In the genomic region with DNA sequence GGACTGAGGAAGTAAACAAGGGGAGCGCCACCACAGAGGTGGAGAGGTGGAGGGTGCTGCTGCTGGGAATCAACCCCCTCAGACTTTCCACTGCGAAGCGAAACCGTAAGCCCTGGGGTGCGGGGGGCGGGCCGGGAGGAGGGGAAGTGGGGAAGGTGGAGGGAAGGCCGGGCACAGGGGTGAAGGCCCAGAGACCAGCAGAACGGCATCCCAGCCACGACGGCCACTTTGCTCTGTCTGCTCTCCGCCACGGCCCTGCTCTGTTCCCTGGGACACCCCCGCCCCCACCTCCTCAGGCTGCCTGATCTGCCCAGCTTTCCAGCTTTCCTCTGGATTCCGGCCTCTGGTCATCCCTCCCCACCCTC, we compare ENCODE assay signal across 8 cellular contexts. TPM values are rescaled to one million over a fixed set of nuclear protein-coding genes. Genes with fewer than 3 reads are reported as not detected.
DNase-seq lines count a peak whose midpoint lies in the region; ATAC-seq, FAIRE-seq and TF ChIP-seq lines count a peak whose summit lies in the region.

LAG3 (plus strand) TSS at position 190 of the 365 bp plus-strand sequence. CDS start 333 bp downstream, outside the sequence.

- DNase-seq in A549 (ENCODE audit: low read depth in 1 of 2, low spot score in 1 of 2) (no peak), colonic mucosa (peak; percentile 32), prostate gland (ENCODE audit: low spot score) (no peak), omental fat pad (ENCODE audit: low spot score) (no peak), NCI-H524 (lab: John Stamatoyannopoulos, UW) (no peak), HuH-7 (ENCODE audit: low spot score) (no peak), AG08395 (ENCODE audit: low spot score) (no peak)

- no peak within 1 kb of the TSS for H3K4me3 ChIP-seq in A549
- H3K4me3 ChIP-seq in colonic mucosa, result peak within 1 kb of the TSS; percentile 9
- H3K4me3 ChIP-seq in prostate gland, result peak within 1 kb of the TSS in 1 of 2 donors; percentile 9

- CTCF ChIA-PET in A549 (lab: Yijun Ruan, JAX), result interaction anchor here (1.3 to 26.0 kb wide), 5 partner anchors 10 to 218 kb away, joined by 4 to 670 read pairs (median 10); partner anchors contain the start of genes CD4 and MLF2

- H3K4me1 ChIP-seq in A549 (peaks cover 49% of the 10 kb centered on the region), colonic mucosa (peaks cover 3% of the 10 kb centered on the region), prostate gland (replicated peaks) (peaks cover 6% of the 10 kb centered on the region)

- H3K9me3 ChIP-seq in A549 (no peaks in the 10 kb centered on the region), colonic mucosa (no peaks in the 10 kb centered on the region), prostate gland (no peaks in the 10 kb centered on the region)

- ATAC-seq in A549 (peak in 1 of 2 experiments; percentile 3; a peak in 1 of 6 replicates), omental fat pad (ENCODE audit: low FRiP score) (no peak)

- no peak for FAIRE-seq in A549 (lab: Jason Lieb, UNC)

- 68% methylated on average over 9 of the region's 15 CpGs for WGBS in A549 (ENCODE audit: missing lambda C conversion rate)
- WGBS in prostate gland, result 54% methylated on average over 15 of the region's 15 CpGs

- POLR2A ChIA-PET in A549 (lab: Yijun Ruan, JAX), result no interaction called here

- H3K36me3 ChIP-seq in colonic mucosa, result no peaks in the 10 kb centered on the region
- peaks cover 0 to 7% of the 10 kb centered on the region in 2 donors for H3K36me3 ChIP-seq in prostate gland

- no peak for TF ChIP-seq EP300 in A549 (IDR thresholded peaks at IDR 0.05)

- peak within 1 kb of the TSS; percentile 26; the same call in 1 of the 3 replicates for H3K4me2 ChIP-seq in A549

- intact Hi-C loops in T-helper 1 cell treated with Interleukin-12 subunit alpha and Interleukin-12 subunit beta and Interleukin-4 antibody, amounts not matched to agents 30 ng/mL and 1 ng/mL, for 36 hours (cut with micrococcal nuclease), result loop anchor here (1.0 kb wide), 1 partner anchor 8 kb away; no protein-coding TSS in a partner anchor
- intact Hi-C loops in colonic mucosa (cut with DNase I) (no loop called here), prostate gland (cut with DNase I) (no loop called here)

- H3K9ac ChIP-seq in colonic mucosa (ENCODE audit: low read depth in 2 of 2, low read length in 2 of 2), result peak within 1 kb of the TSS; percentile 46 to 53

- no peak for TF ChIP-seq RAD21 in A549 (conservative IDR thresholded peaks at IDR 0.05 in 1 of 2, IDR thresholded peaks at IDR 0.05 in 1 of 2)

- H3K27me3 ChIP-seq in colonic mucosa (peaks cover 9% of the 10 kb centered on the region), prostate gland (replicated peaks; ENCODE audit: insufficient read depth) (no peaks in the 10 kb centered on the region)

- TF ChIP-seq POLR2A in A549 (IDR thresholded peaks at IDR 0.05; ENCODE audit: low read length), result no peak
- TF ChIP-seq POLR2A in prostate gland (IDR thresholded peaks at IDR 0.05), result no peak

- H3K27ac ChIP-seq in A549 (peak within 1 kb of the TSS in 1 of 2 experiments; percentile 7; a peak in 2 of 6 replicates), colonic mucosa (peak within 1 kb of the TSS; percentile 19), prostate gland (peak within 1 kb of the TSS; percentile 34 to 51)

- TF ChIP-seq CTCF in A549 (IDR thresholded peaks at IDR 0.05), result no peak
- TF ChIP-seq CTCF in colonic mucosa (IDR thresholded peaks at IDR 0.05), result no peak
- TF ChIP-seq CTCF in prostate gland (IDR thresholded peaks at IDR 0.05), result no peak
- no peak for TF ChIP-seq CTCF in omental fat pad (IDR thresholded peaks at IDR 0.05)

TF ChIP-seq in A549, 52 proteins besides CTCF, POLR2A, EP300 and RAD21:
- TF ChIP-seq MAX (IDR thresholded peaks at IDR 0.05) (no peak), HES2 (IDR thresholded peaks at IDR 0.05) (no peak), TP53 (CRISPR knock-in tag; IDR thresholded peaks at IDR 0.05) (no peak), ZSCAN20 (CRISPR knock-in tag; IDR thresholded peaks at IDR 0.05) (no peak), KDM1A (IDR thresholded peaks at IDR 0.05; ENCODE audit: low read depth) (no peak), FOXS1 (CRISPR knock-in tag; IDR thresholded peaks at IDR 0.05) (no peak), RARB (CRISPR knock-in tag; IDR thresholded peaks at IDR 0.05) (no peak), ZC3H11A (IDR thresholded peaks at IDR 0.05) (no peak), TFCP2L1 (CRISPR knock-in tag; IDR thresholded peaks at IDR 0.05) (no peak)
- TF ChIP-seq, protein P1, sequence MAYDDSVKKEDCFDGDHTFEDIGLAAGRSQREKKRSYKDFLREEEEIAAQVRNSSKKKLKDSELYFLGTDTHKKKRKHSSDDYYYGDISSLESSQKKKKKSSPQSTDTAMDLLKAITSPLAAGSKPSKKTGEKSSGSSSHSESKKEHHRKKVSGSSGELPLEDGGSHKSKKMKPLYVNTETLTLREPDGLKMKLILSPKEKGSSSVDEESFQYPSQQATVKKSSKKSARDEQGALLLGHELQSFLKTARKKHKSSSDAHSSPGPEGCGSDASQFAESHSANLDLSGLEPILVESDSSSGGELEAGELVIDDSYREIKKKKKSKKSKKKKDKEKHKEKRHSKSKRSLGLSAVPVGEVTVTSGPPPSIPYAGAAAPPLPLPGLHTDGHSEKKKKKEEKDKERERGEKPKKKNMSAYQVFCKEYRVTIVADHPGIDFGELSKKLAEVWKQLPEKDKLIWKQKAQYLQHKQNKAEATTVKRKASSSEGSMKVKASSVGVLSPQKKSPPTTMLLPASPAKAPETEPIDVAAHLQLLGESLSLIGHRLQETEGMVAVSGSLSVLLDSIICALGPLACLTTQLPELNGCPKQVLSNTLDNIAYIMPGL (CRISPR knock-in tag; IDR thresholded peaks at IDR 0.05; ENCODE audit: borderline replicate concordance), result no peak

RNA-seq across cellular contexts. Expression of gene LAG3, which starts in this region (rescaled TPM):
- polyA plus RNA-seq in A549 (2011; rRNA removed), result 0.56 and 0.66 TPM in 2 replicates
- polyA plus RNA-seq in A549 (2012; cell fraction: cytosol; rRNA removed), result 0.93 and 1.2 TPM in 2 replicates
- 9.8 and 10.8 TPM in 2 replicates for polyA plus RNA-seq in A549 (2012; cell fraction: nucleus; rRNA removed)
- polyA plus RNA-seq in A549 (2017; fragmentation: RNase III; extraction: RNeasy Plus Mini Kit Qiagen cat#74134 plus additional on column Dnase treatment), result 1.6 to 2.3 TPM (median 1.7 TPM) in 3 replicates
- polyA minus RNA-seq in A549 (2011; rRNA and poly(A)+ RNA removed), result 0.19 and 0.95 TPM in 2 replicates
- total RNA-seq in T-helper 1 cell treated with Interleukin-12 subunit alpha and Interleukin-12 subunit beta and Interleukin-4 antibody, amounts not matched to agents 30 ng/mL and 1 ng/mL, for 36 hours, result 52.2 TPM in 2 replicates
- 1 to 10 TPM; 1.0 to 1.2 TPM for total RNA-seq in colonic mucosa
- 10 to 100 TPM in 1 of 2 donors, under 1 TPM in 1; 0.73 to 13.1 TPM for total RNA-seq in prostate gland
- 1 to 10 TPM in 2 of 4 donors, under 1 TPM in 2; 0.44 to 2.2 (median 0.92) TPM for total RNA-seq in omental fat pad
